ENCODE assay signal across 17 cellular contexts in genomic region chr13:109655206-109655600, GRCh38.
DNase-seq lines count a peak whose midpoint lies in the region; ATAC-seq and TF ChIP-seq lines count a peak whose summit lies in the region.
"Had no signal": no experiment of that assay in that cellular context is flagged by ENCODE, and none has a peak within 500 bp of the region (broad histone marks: within the 10 kb centered on the region; RNA-seq: fewer than 3 reads in every experiment).

No MANE protein-coding gene starts in this region.

- no peaks in the 10 kb centered on the region for H3K27me3 ChIP-seq in lung (ENCODE audit: control insufficient read depth, insufficient read depth)
- H3K27me3 ChIP-seq in transverse colon, result peaks cover 4% of the 10 kb centered on the region
- H3K27me3 ChIP-seq: tibial artery had no signal

- TF ChIP-seq POLR2A in transverse colon (IDR thresholded peaks at IDR 0.05), result no peak

- ATAC-seq in lung (ENCODE audit: insufficient read depth, low FRiP score), result peak; percentile 48
- ATAC-seq in HG03460 (IDR thresholded peaks at IDR 0.05; ENCODE audit: unreplicated experiment), result no peak
- ATAC-seq in HG03565 (IDR thresholded peaks at IDR 0.05; ENCODE audit: unreplicated experiment), result no peak
- ATAC-seq: naive thymus-derived CD8-positive, alpha-beta T cell had no signal

- peak; percentile 14 to 79 for DNase-seq in NOMO-1 (lab: John Stamatoyannopoulos, UW; ENCODE audit: unreplicated experiment in 2 of 2)
- DNase-seq in NOMO-1 treated with dmso at 0.1 percent for 144 hours (lab: John Stamatoyannopoulos, UW; ENCODE audit: unreplicated experiment), result no peak
- no peak for DNase-seq in coronary artery (ENCODE audit: low spot score)
- DNase-seq in lung (ENCODE audit: low spot score), result no peak
- no peak for DNase-seq in transverse colon
- no peak for DNase-seq in amniotic stem cell (lab: John Stamatoyannopoulos, UW)
- DNase-seq: activated naive CD8-positive, alpha-beta T cell treated with anti-CD3 and anti-CD28 coated beads, Interleukin-2, amount 10 ng/mL, durations not matched to agents 7 days and 5 days; cortex of kidney; DMS 273 treated with DMSO at 0.1 percent for 48 hours; naive thymus-derived CD8-positive, alpha-beta T cell; NCI-H187 treated with DMSO at 0.1 percent for 48 hours; SW 1271; tibial artery had no signal

- H3K9me3 ChIP-seq in lung (ENCODE audit: control insufficient read depth in 2 of 2, insufficient read depth in 1 of 2, low read length in 1 of 2), result no peaks in the 10 kb centered on the region
- H3K9me3 ChIP-seq in transverse colon, result no peaks in the 10 kb centered on the region
- H3K9me3 ChIP-seq: tibial artery had no signal

- 21 to 30% methylated on average over 1 of the region's 1 CpG for WGBS in lung, 2 donors
- WGBS in transverse colon (ENCODE audit: low coverage in 1 of 2), 2 donors, result 64 to 80% methylated on average over 1 of the region's 1 CpG

- TF ChIP-seq CTCF in coronary artery (IDR thresholded peaks at IDR 0.05) (no peak), lung (IDR thresholded peaks at IDR 0.05; ENCODE audit: control extremely low read depth, extremely low read depth) (no peak), transverse colon (IDR thresholded peaks at IDR 0.05) (no peak)

- H3K4me1 ChIP-seq in lung (ENCODE audit: control insufficient read depth in 2 of 2, insufficient read depth in 2 of 2, low read length in 2 of 2), result peaks cover 2 to 4% of the 10 kb centered on the region in 2 donors
- H3K4me1 ChIP-seq in transverse colon, result no peaks in the 10 kb centered on the region
- H3K4me1 ChIP-seq: tibial artery had no signal

- intact Hi-C loops in transverse colon (cut with DNase I; ENCODE audit: low total_unique reads), result no loop called here

- H3K4me3 ChIP-seq in coronary artery, result peak overlapping the region; percentile 29
- no peak overlapping the region for H3K4me3 ChIP-seq in lung
- no peak overlapping the region for H3K4me3 ChIP-seq in transverse colon
- H3K4me3 ChIP-seq: tibial artery had no signal

- no peak for TF ChIP-seq EP300 in transverse colon (IDR thresholded peaks at IDR 0.05; ENCODE audit: low read depth)

- in situ Hi-C loops in transverse colon (cut with MboI; ENCODE audit: low pct_ligation_motif_present in 1 of 4, low pct_unique_long_range_greater_than_20kb in 1 of 4, low sequenced_read_pairs in 3 of 4), result no loop called here

- H3K36me3 ChIP-seq in lung (ENCODE audit: control insufficient read depth in 2 of 2, insufficient read depth in 2 of 2, low read length in 2 of 2), result no peaks in the 10 kb centered on the region
- H3K36me3 ChIP-seq in transverse colon, result no peaks in the 10 kb centered on the region
- H3K36me3 ChIP-seq: tibial artery had no signal

- H3K27ac ChIP-seq in coronary artery (peak overlapping the region in 1 of 2 donors; percentile 80), lung (ENCODE audit: low read depth in 1 of 2, low read length in 1 of 2) (peak overlapping the region in 1 of 2 donors; percentile 71), transverse colon (peak overlapping the region; percentile 10 to 61 (median 36))
- H3K27ac ChIP-seq: 22Rv1, KMS-11, tibial artery had no signal

Comparison
In these comparisons a context has a peak if more than half of its experiments do, and no peak if none do; other contexts are left out.
1. DNase-seq: peak in NOMO-1 (2 of 2); none in NOMO-1 treated with dmso at 0.1 percent for 144 hours (single experiment), coronary artery (single experiment), lung (single experiment), transverse colon (single experiment) and amniotic stem cell (single experiment).